14 cellular contexts compared by ENCODE assay signal in genomic region chr7:8263048-8263447, GRCh38. TPM values are rescaled to one million over a fixed set of nuclear protein-coding genes. Genes with fewer than 3 reads are reported as not detected.
DNase-seq lines count a peak whose midpoint lies in the region; ATAC-seq and TF ChIP-seq lines count a peak whose summit lies in the region.
"Had no signal": no experiment of that assay in that cellular context is flagged by ENCODE, and none has a peak within 500 bp of the region (broad histone marks: within the 10 kb centered on the region; RNA-seq: fewer than 3 reads in every experiment).

No MANE protein-coding gene starts in this region.

- H3K4me1 Mint-ChIP-seq in activated CD4-positive, alpha-beta T cell treated with anti-CD3 and anti-CD28 coated beads, Interleukin-2, amount 10 ng/mL, durations not matched to agents 7 days and 5 days: peaks cover 6% of the 10 kb centered on the region
- peaks cover 5 to 7% of the 10 kb centered on the region in 2 donors for H3K4me1 Mint-ChIP-seq in natural killer cell treated with Interleukin-12 subunit alpha and Interleukin-12 subunit beta and Interleukin-15 and Interleukin-18, amount 100 ng/mL, for 72 hours (ENCODE audit: low read depth in 2 of 2)

- H3K4me2 ChIP-seq in Loucy (ENCODE audit: low read depth, low read length, poor library complexity, severe bottlenecking): peak overlapping the region; percentile 95

- no peak for TF ChIP-seq CTCF in Loucy (conservative IDR thresholded peaks at IDR 0.05; ENCODE audit: low read length)
- TF ChIP-seq CTCF in body of pancreas (IDR thresholded peaks at IDR 0.05): no peak
- TF ChIP-seq CTCF in upper lobe of left lung (IDR thresholded peaks at IDR 0.05): no peak

- H3K4me1 ChIP-seq in Loucy (ENCODE audit: insufficient read depth, low read length, poor library complexity, severe bottlenecking) (peaks cover 26% of the 10 kb centered on the region), body of pancreas (peaks cover 21% of the 10 kb centered on the region), upper lobe of left lung (peaks cover 0 to 16% (median 6%) of the 10 kb centered on the region in 4 donors)

- DNase-seq in activated CD4-positive, alpha-beta T cell treated with anti-CD3 and anti-CD28 coated beads, Interleukin-2, amount 10 ng/mL, durations not matched to agents 7 days and 5 days: no peak
- DNase-seq in activated CD4-positive, alpha-beta T cell treated with anti-CD3 and anti-CD28 coated beads for 4 hours: no peak
- DNase-seq in body of pancreas: no peak
- DNase-seq in natural killer cell treated with Interleukin-12 subunit alpha and Interleukin-12 subunit beta and Interleukin-15 and Interleukin-18, amount 100 ng/mL, for 72 hours (ENCODE audit: low spot score): no peak
- no peak for DNase-seq in NCI-H2081 treated with DMSO at 0.1 percent for 48 hours (lab: John Stamatoyannopoulos, UW)
- no peak for DNase-seq in upper lobe of left lung
- DNase-seq: activated B cell treated with CpG ODN at 0.5 μM for 24 hours, GF-D8, mesenchymal stem cell had no signal

- H3K27me3 ChIP-seq in Loucy (ENCODE audit: insufficient read depth, low read length, poor library complexity, severe bottlenecking) (no peaks in the 10 kb centered on the region), body of pancreas (no peaks in the 10 kb centered on the region), upper lobe of left lung (no peaks in the 10 kb centered on the region)

- POLR2A ChIA-PET in activated CD4-positive, alpha-beta T cell treated with anti-CD3 and anti-CD28 coated beads, Interleukin-2, amount 10 ng/mL, durations not matched to agents 7 days and 5 days (lab: Charles Lee): no interaction called here

- H3K9me2 ChIP-seq in Loucy (replicated peaks; ENCODE audit: low read depth, low read length): no peaks in the 10 kb centered on the region

- H3K27ac Mint-ChIP-seq in activated CD4-positive, alpha-beta T cell treated with anti-CD3 and anti-CD28 coated beads, Interleukin-2, amount 10 ng/mL, durations not matched to agents 7 days and 5 days: no peak overlapping the region
- H3K27ac Mint-ChIP-seq in natural killer cell treated with Interleukin-12 subunit alpha and Interleukin-12 subunit beta and Interleukin-15 and Interleukin-18, amount 100 ng/mL, for 72 hours: no peak overlapping the region
- H3K27ac Mint-ChIP-seq: activated B cell treated with CpG ODN at 0.5 μM for 24 hours; activated naive CD4-positive, alpha-beta T cell treated with anti-CD3 and anti-CD28 coated beads, Interleukin-2, amount 50 U/mL, for 72 hours had no signal

- no peak overlapping the region for H3K4me3 ChIP-seq in Loucy (ENCODE audit: low read length, poor library complexity, severe bottlenecking)
- peak overlapping the region in 1 of 2 donors; percentile 54 for H3K4me3 ChIP-seq in body of pancreas
- H3K4me3 ChIP-seq in upper lobe of left lung: peak overlapping the region in 1 of 4 donors; percentile 87

- no peaks in the 10 kb centered on the region for H3K9me3 ChIP-seq in Loucy (ENCODE audit: insufficient read depth, low read depth, low read length)
- no peaks in the 10 kb centered on the region for H3K9me3 ChIP-seq in body of pancreas
- no peaks in the 10 kb centered on the region for H3K9me3 ChIP-seq in upper lobe of left lung
- H3K9me3 ChIP-seq: sigmoid colon had no signal

- peaks cover 65% of the 10 kb centered on the region for H3K27me3 Mint-ChIP-seq in activated CD4-positive, alpha-beta T cell treated with anti-CD3 and anti-CD28 coated beads, Interleukin-2, amount 10 ng/mL, durations not matched to agents 7 days and 5 days
- H3K27me3 Mint-ChIP-seq in natural killer cell treated with Interleukin-12 subunit alpha and Interleukin-12 subunit beta and Interleukin-15 and Interleukin-18, amount 100 ng/mL, for 72 hours: peaks cover 26 to 51% of the 10 kb centered on the region in 2 donors

- no peak for TF ChIP-seq POLR2A in body of pancreas (IDR thresholded peaks at IDR 0.05)
- TF ChIP-seq POLR2A in upper lobe of left lung (IDR thresholded peaks at IDR 0.05): no peak

- H3K27ac ChIP-seq in body of pancreas (peak overlapping the region in 3 of 4 donors; percentile 97 to 98 (median 97)), upper lobe of left lung (no peak overlapping the region)
- H3K27ac ChIP-seq: RWPE1 had no signal

- H4K20me1 ChIP-seq in Loucy (ENCODE audit: insufficient read depth, low read length, poor library complexity, severe bottlenecking): no peaks in the 10 kb centered on the region

- no peaks in the 10 kb centered on the region for H3K36me3 Mint-ChIP-seq in activated CD4-positive, alpha-beta T cell treated with anti-CD3 and anti-CD28 coated beads, Interleukin-2, amount 10 ng/mL, durations not matched to agents 7 days and 5 days (ENCODE audit: low read depth)
- no peaks in the 10 kb centered on the region for H3K36me3 Mint-ChIP-seq in natural killer cell treated with Interleukin-12 subunit alpha and Interleukin-12 subunit beta and Interleukin-15 and Interleukin-18, amount 100 ng/mL, for 72 hours

- CTCF ChIA-PET in activated CD4-positive, alpha-beta T cell treated with anti-CD3 and anti-CD28 coated beads, Interleukin-2, amount 10 ng/mL, durations not matched to agents 7 days and 5 days (lab: Charles Lee): interaction anchor here (1.0 kb wide), 1 partner anchor 10 kb away, joined by 4 read pairs; no protein-coding TSS in a partner anchor

- ATAC-seq in body of pancreas (no peak), upper lobe of left lung (ENCODE audit: low FRiP score in 2 of 2) (no peak), GM18868 (IDR thresholded peaks at IDR 0.05; ENCODE audit: unreplicated experiment) (no peak)
- no peak for ATAC-seq in natural killer cell treated with Interleukin-12 subunit alpha and Interleukin-12 subunit beta and Interleukin-15 and Interleukin-18, amount 100 ng/mL, for 72 hours

- 24 to 42% methylated on average over 7 of the region's 7 CpGs for WGBS in body of pancreas, 2 donors
- 56 to 76% methylated on average over 7 of the region's 7 CpGs for WGBS in upper lobe of left lung, 2 donors

- H3K4me3 Mint-ChIP-seq in activated CD4-positive, alpha-beta T cell treated with anti-CD3 and anti-CD28 coated beads, Interleukin-2, amount 10 ng/mL, durations not matched to agents 7 days and 5 days: peak overlapping the region; percentile 46
- H3K4me3 Mint-ChIP-seq in natural killer cell treated with Interleukin-12 subunit alpha and Interleukin-12 subunit beta and Interleukin-15 and Interleukin-18, amount 100 ng/mL, for 72 hours: peak overlapping the region; percentile 38

- intact Hi-C loops in body of pancreas (cut with DNase I): no loop called here

- no peak for TF ChIP-seq EP300 in upper lobe of left lung (IDR thresholded peaks at IDR 0.05)

- H3F3A ChIP-seq in Loucy (ENCODE audit: low read depth): 0 out of 2 replicates have a peak, but pooled peaks cover 4% of the 10 kb centered on the region

- no peaks in the 10 kb centered on the region for H3K36me3 ChIP-seq in Loucy (ENCODE audit: insufficient read depth, low read length)
- H3K36me3 ChIP-seq in body of pancreas (replicated peaks in 1 of 2; ENCODE audit: insufficient read depth in 1 of 2, low read depth in 2 of 2): no peaks in the 10 kb centered on the region
- H3K36me3 ChIP-seq in upper lobe of left lung: no peaks in the 10 kb centered on the region
- H3K36me3 ChIP-seq: sigmoid colon had no signal

- no peak overlapping the region for H3K9ac ChIP-seq in Loucy (ENCODE audit: low read depth, low read length, poor library complexity, severe bottlenecking)

- H3K79me2 ChIP-seq in Loucy (ENCODE audit: insufficient read depth, low read length): no peaks in the 10 kb centered on the region

- no peaks in the 10 kb centered on the region for H3K9me3 Mint-ChIP-seq in activated CD4-positive, alpha-beta T cell treated with anti-CD3 and anti-CD28 coated beads, Interleukin-2, amount 10 ng/mL, durations not matched to agents 7 days and 5 days
- no peaks in the 10 kb centered on the region for H3K9me3 Mint-ChIP-seq in natural killer cell treated with Interleukin-12 subunit alpha and Interleukin-12 subunit beta and Interleukin-15 and Interleukin-18, amount 100 ng/mL, for 72 hours

- H2AFZ ChIP-seq in Loucy (ENCODE audit: low read length): peak overlapping the region; percentile 96; the same call in 1 of the 2 replicates

RNA-seq across cellular contexts. Expression of gene ICA1, which starts 1.1 kb away (rescaled TPM):
- total RNA-seq in activated CD4-positive, alpha-beta T cell treated with anti-CD3 and anti-CD28 coated beads, Interleukin-2, amount 10 ng/mL, durations not matched to agents 7 days and 5 days: 1 to 10 TPM in 1 of 2 experiments, under 1 TPM in 1; 0.89 to 1.5 TPM
- total RNA-seq in body of pancreas: 100 to 1,000 TPM in 1 of 2 donors, 10 to 100 TPM in 1; 71.2 to 115 TPM
- total RNA-seq in natural killer cell treated with Interleukin-12 subunit alpha and Interleukin-12 subunit beta and Interleukin-15 and Interleukin-18, amount 100 ng/mL, for 72 hours: under 1 TPM; 0.31 to 0.45 TPM
- total RNA-seq in upper lobe of left lung: 10 to 100 TPM; 19.3 to 85.4 (median 44.6) TPM
- total RNA-seq: activated B cell treated with CpG ODN at 0.5 μM for 24 hours had no signal

Comparison
In these comparisons a context has a peak if more than half of its experiments do, and no peak if none do; other contexts are left out.
1. H3K27ac ChIP-seq: peak in body of pancreas (3 of 4); none in upper lobe of left lung (0 of 4).
2. RNA of gene ICA1, which starts 1.1 kb away (total RNA-seq): 71.2 to 115 TPM in body of pancreas and 19.3 to 85.4 TPM in upper lobe of left lung; 0.89 to 1.5 TPM in activated CD4-positive, alpha-beta T cell treated with anti-CD3 and anti-CD28 coated beads, Interleukin-2, amount 10 ng/mL, durations not matched to agents 7 days and 5 days and 0.31 to 0.45 TPM in natural killer cell treated with Interleukin-12 subunit alpha and Interleukin-12 subunit beta and Interleukin-15 and Interleukin-18, amount 100 ng/mL, for 72 hours; every median in the first group is over 4 times any median in the second.